1 cellular context compared by ENCODE assay signal in genomic region chr3:64158334-64158733, GRCh38.
TF ChIP-seq lines count a peak whose summit lies in the region.

No MANE protein-coding gene starts in this region.

TF ChIP-seq in H1, 55 proteins besides CTCF, POLR2A, EP300 and RAD21 (continued from another document):
- TF ChIP-seq CHD7 (IDR thresholded peaks at IDR 0.05; ENCODE audit: insufficient replicate concordance, low read length) (no peak), JUN (IDR thresholded peaks at IDR 0.05; ENCODE audit: low read depth, low read length) (no peak), GTF2F1 (IDR thresholded peaks at IDR 0.05; ENCODE audit: borderline replicate concordance, low read depth, low read length) (no peak), YY1 (IDR thresholded peaks at IDR 0.05; ENCODE audit: low read depth, low read length) (no peak), SIX5 (IDR thresholded peaks at IDR 0.05; ENCODE audit: low read depth, low read length) (no peak), FOSL1 (IDR thresholded peaks at IDR 0.05; ENCODE audit: insufficient read depth, low read depth, low read length) (no peak), SP4 (IDR thresholded peaks at IDR 0.05; ENCODE audit: low read length) (no peak)
- TF ChIP-seq, protein P1, sequence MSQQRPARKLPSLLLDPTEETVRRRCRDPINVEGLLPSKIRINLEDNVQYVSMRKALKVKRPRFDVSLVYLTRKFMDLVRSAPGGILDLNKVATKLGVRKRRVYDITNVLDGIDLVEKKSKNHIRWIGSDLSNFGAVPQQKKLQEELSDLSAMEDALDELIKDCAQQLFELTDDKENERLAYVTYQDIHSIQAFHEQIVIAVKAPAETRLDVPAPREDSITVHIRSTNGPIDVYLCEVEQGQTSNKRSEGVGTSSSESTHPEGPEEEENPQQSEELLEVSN (IDR thresholded peaks at IDR 0.05) = no peak
TF ChIP-seq in H1: peak in this region for 0.
